12 cellular contexts compared by ENCODE assay signal in the genomic region with DNA sequence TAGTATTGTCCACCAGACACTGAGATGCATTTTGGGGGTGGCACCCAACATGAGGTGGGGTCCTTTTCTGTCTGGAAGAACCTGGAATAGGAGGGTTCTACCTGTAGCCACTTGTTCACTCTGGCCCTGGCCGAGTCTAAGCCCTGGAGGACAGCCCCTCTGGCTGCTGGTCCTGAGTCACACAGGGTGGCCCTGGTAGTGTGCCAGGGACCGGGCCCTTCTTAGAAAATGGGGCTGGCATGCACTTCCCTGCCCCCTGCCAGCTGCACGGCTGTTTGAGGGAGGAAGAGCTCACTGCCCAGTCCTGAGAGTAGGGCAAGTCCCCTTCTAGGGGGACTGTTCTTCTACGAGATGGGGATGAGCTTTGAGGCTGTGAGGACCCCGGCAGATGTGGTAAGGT. TPM values are rescaled to one million over a fixed set of nuclear protein-coding genes. Genes with fewer than 3 reads are reported as not detected.
A peak's percentile ranks its signal among the peaks of the same experiment; 100 is the strongest.
DNase-seq lines count a peak whose midpoint lies in the region; ATAC-seq and TF ChIP-seq lines count a peak whose summit lies in the region.
"Had no signal": no experiment of that assay in that cellular context is flagged by ENCODE, and none has a peak within 500 bp of the region (broad histone marks: within the 10 kb centered on the region; RNA-seq: fewer than 3 reads in every experiment).

No MANE protein-coding gene starts in this region.

- H3K27ac ChIP-seq in HUES48 (ENCODE audit: low read depth, low read length): peak overlapping the region; percentile 26
- H3K27ac ChIP-seq in colonic mucosa: no peak overlapping the region

- H3K4me3 ChIP-seq in HUES48 (ENCODE audit: low read depth, low read length) (no peak overlapping the region), colonic mucosa (no peak overlapping the region)

- peaks cover 40% of the 10 kb centered on the region for H3K4me1 Mint-ChIP-seq in nephron progenitor cell

- DNase-seq in C1 segment of cervical spinal cord (lab: John Stamatoyannopoulos, UW): peak in 9 of 14 donors; percentile 28 to 80 (median 53)
- DNase-seq in cerebellum (ENCODE audit: low spot score): peak; percentile 63
- DNase-seq in nephron progenitor cell: no peak
- DNase-seq in retina: no peak
- DNase-seq in effector CD8-positive, alpha-beta T cell (lab: John Stamatoyannopoulos, UW): no peak
- DNase-seq in colonic mucosa: no peak
- DNase-seq: activated CD8-positive, alpha-beta memory T cell treated with anti-CD3 and anti-CD28 coated beads, Interleukin-2, amount 50 U/mL, for 4 hours; DMS53; NCI-H187 treated with DMSO at 0.1 percent for 48 hours had no signal

- no peaks in the 10 kb centered on the region for H3K27me3 ChIP-seq in HUES48 (ENCODE audit: control insufficient read depth, insufficient read depth, low read length)
- no peaks in the 10 kb centered on the region for H3K27me3 ChIP-seq in colonic mucosa

- no peak overlapping the region for H3K27ac Mint-ChIP-seq in nephron progenitor cell

- ATAC-seq in HG02973 (IDR thresholded peaks at IDR 0.05; ENCODE audit: unreplicated experiment): no peak

- H3K4me1 ChIP-seq in HUES48 (ENCODE audit: control insufficient read depth, insufficient read depth, low read length): peaks cover 33% of the 10 kb centered on the region
- H3K4me1 ChIP-seq in colonic mucosa: peaks cover 9% of the 10 kb centered on the region

- peaks cover 5% of the 10 kb centered on the region for H3K36me3 Mint-ChIP-seq in nephron progenitor cell (ENCODE audit: low read depth)

- H3K36me3 ChIP-seq in HUES48 (ENCODE audit: control insufficient read depth, insufficient read depth, low read length) (peaks cover 44% of the 10 kb centered on the region), colonic mucosa (peaks cover 5% of the 10 kb centered on the region)

- H3K9me3 Mint-ChIP-seq in nephron progenitor cell: no peaks in the 10 kb centered on the region
- H3K9me3 Mint-ChIP-seq: central memory CD8-positive, alpha-beta T cell had no signal

- H3K9ac ChIP-seq in HUES48 (ENCODE audit: low read depth, low read length) (no peak overlapping the region), colonic mucosa (ENCODE audit: low read depth in 2 of 2, low read length in 2 of 2) (peak overlapping the region in 1 of 2 donors; percentile 14)

- intact Hi-C loops in colonic mucosa (cut with DNase I): no loop called here

- TF ChIP-seq CTCF in nephron progenitor cell (IDR thresholded peaks at IDR 0.05): no peak
- no peak for TF ChIP-seq CTCF in colonic mucosa (IDR thresholded peaks at IDR 0.05)

- H3K9me3 ChIP-seq in HUES48 (ENCODE audit: control insufficient read depth, insufficient read depth, low read length) (no peaks in the 10 kb centered on the region), colonic mucosa (no peaks in the 10 kb centered on the region)

- peak overlapping the region; percentile 28 for H3K4me3 Mint-ChIP-seq in nephron progenitor cell

- no peaks in the 10 kb centered on the region for H3K27me3 Mint-ChIP-seq in nephron progenitor cell (ENCODE audit: low read depth, poor library complexity)
- H3K27me3 Mint-ChIP-seq: central memory CD8-positive, alpha-beta T cell had no signal

RNA-seq across cellular contexts. Expression of a gene that starts 2.2 kb away (rescaled TPM):
- total RNA-seq in cerebellum (9.2 TPM), colonic mucosa (100 to 1,000 TPM in 1 of 2 donors, 10 to 100 TPM in 1; 86.9 to 108 TPM)

RNA-seq across cellular contexts. Expression of a gene that starts 6.7 kb away (rescaled TPM):
- total RNA-seq in cerebellum (48.4 TPM), colonic mucosa (100 to 1,000 TPM; 113 to 234 TPM)

RNA-seq across cellular contexts. Expression of a gene that starts 12.6 kb away (rescaled TPM):
- 11.7 TPM for total RNA-seq in cerebellum
- 100 to 1,000 TPM in 1 of 2 donors, 10 to 100 TPM in 1; 71.7 to 104 TPM for total RNA-seq in colonic mucosa

RNA-seq across cellular contexts. Expression of a gene that starts 19.1 kb away (rescaled TPM):
- total RNA-seq in cerebellum (14.2 TPM), colonic mucosa (10 to 100 TPM; 25.9 to 59.5 TPM)

RNA-seq across cellular contexts. Expression of a gene that starts 23.1 kb away (rescaled TPM):
- total RNA-seq in cerebellum (15.7 TPM), colonic mucosa (10 to 100 TPM; 39.9 to 50.3 TPM)

Comparison
In these comparisons a context has a peak if more than half of its experiments do, and no peak if none do; other contexts are left out.
1. DNase-seq: peak in C1 segment of cervical spinal cord (9 of 14) and cerebellum (single experiment); none in nephron progenitor cell (single experiment), retina (single experiment), effector CD8-positive, alpha-beta T cell (single experiment) and colonic mucosa (single experiment).